Comparison of ENCODE assay signal across 10 cellular contexts in the genomic region with DNA sequence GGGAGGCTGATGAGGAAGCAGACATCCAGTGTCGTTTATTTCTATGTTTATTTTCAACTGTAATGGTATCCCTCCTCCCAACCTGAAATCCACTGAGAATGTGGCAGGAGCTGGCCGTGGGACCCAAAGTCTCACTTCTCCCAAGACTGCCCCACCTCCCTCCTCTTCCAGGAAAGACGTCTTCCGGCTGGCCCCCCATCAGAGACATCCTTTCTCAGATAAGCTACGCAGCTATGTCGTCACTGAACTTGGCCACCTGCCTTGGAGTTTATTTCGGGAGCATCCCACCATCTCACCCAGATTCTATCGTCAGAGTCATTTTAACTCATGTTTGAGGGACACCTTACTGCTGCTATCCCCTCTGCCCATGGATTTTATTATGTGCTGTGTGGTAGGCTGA. TPM values are rescaled to one million over a fixed set of nuclear protein-coding genes. Genes with fewer than 3 reads are reported as not detected.
A peak's percentile ranks its signal among the peaks of the same experiment; 100 is the strongest.
DNase-seq lines count a peak whose midpoint lies in the region; ATAC-seq and TF ChIP-seq lines count a peak whose summit lies in the region.
"Had no signal": no experiment of that assay in that cellular context is flagged by ENCODE, and none has a peak within 500 bp of the region (broad histone marks: within the 10 kb centered on the region; RNA-seq: fewer than 3 reads in every experiment).

No MANE protein-coding gene starts in this region.

- peaks cover 39% of the 10 kb centered on the region for H3F3A ChIP-seq in neural progenitor cell (ENCODE audit: low read depth)

- no peak overlapping the region for H3K9ac ChIP-seq in neural progenitor cell

- H3K4me3 Mint-ChIP-seq in brain (peak overlapping the region in 3 of 5 experiments; percentile 1 to 54 (median 2)), neural progenitor cell (no peak overlapping the region), type B pancreatic cell (no peak overlapping the region)

- peaks cover 49% of the 10 kb centered on the region for H4K20me1 ChIP-seq in neural progenitor cell (ENCODE audit: low read depth)

- H3K27ac ChIP-seq in cardiac muscle cell (peak overlapping the region; percentile 56), neural progenitor cell (no peak overlapping the region)

- peaks cover 93% of the 10 kb centered on the region for H3K79me2 ChIP-seq in neural progenitor cell (ENCODE audit: low read depth)

- peak in 1 of 2 donors; percentile 90 for DNase-seq in cardiac muscle cell (ENCODE audit: low read depth in 1 of 2, low spot score in 1 of 2)
- no peak for DNase-seq in neural progenitor cell (ENCODE audit: low spot score)
- no peak for DNase-seq in type B pancreatic cell (ENCODE audit: extremely low spot score, unreplicated experiment)
- no peak for DNase-seq in NCI-H2227 treated with DMSO at 0.1 percent for 48 hours (lab: John Stamatoyannopoulos, UW)
- DNase-seq in NAMALWA (ENCODE audit: low spot score), result no peak
- DNase-seq: NCI-H345 had no signal

- no peaks in the 10 kb centered on the region for H3K27me3 ChIP-seq in cardiac muscle cell
- H3K27me3 ChIP-seq in neural progenitor cell, result no peaks in the 10 kb centered on the region

- H3K36me3 Mint-ChIP-seq in brain (peaks cover 30% of the 10 kb centered on the region), neural progenitor cell (peaks cover 9% of the 10 kb centered on the region), type B pancreatic cell (peaks cover 5% of the 10 kb centered on the region)

- H3K36me3 ChIP-seq in cardiac muscle cell, result no peaks in the 10 kb centered on the region
- no peaks in the 10 kb centered on the region for H3K36me3 ChIP-seq in neural progenitor cell

- H3K9me3 ChIP-seq in cardiac muscle cell (ENCODE audit: low read depth), result no peaks in the 10 kb centered on the region
- no peaks in the 10 kb centered on the region for H3K9me3 ChIP-seq in neural progenitor cell (ENCODE audit: low read depth)

- H3K4me1 Mint-ChIP-seq in brain (peaks cover 62% of the 10 kb centered on the region), neural progenitor cell (peaks cover 51% of the 10 kb centered on the region), type B pancreatic cell (ENCODE audit: unreplicated experiment) (peaks cover 42% of the 10 kb centered on the region)

- H3K27ac Mint-ChIP-seq in brain (peak overlapping the region; percentile 66 to 97 (median 90)), neural progenitor cell (peak overlapping the region; percentile 34), type B pancreatic cell (peak overlapping the region; percentile 3)

- no peaks in the 10 kb centered on the region for H3K27me3 Mint-ChIP-seq in brain
- H3K27me3 Mint-ChIP-seq in neural progenitor cell (ENCODE audit: insufficient read depth, low read depth), result no peaks in the 10 kb centered on the region
- H3K27me3 Mint-ChIP-seq in type B pancreatic cell, result no peaks in the 10 kb centered on the region

- H3K4me3 ChIP-seq in cardiac muscle cell, result no peak overlapping the region
- H3K4me3 ChIP-seq in neural progenitor cell, result no peak overlapping the region

- TF ChIP-seq CTCF in brain (conservative IDR thresholded peaks at IDR 0.05), result no peak
- TF ChIP-seq CTCF in cardiac muscle cell (IDR thresholded peaks at IDR 0.05; ENCODE audit: low read depth, low read length), result no peak
- TF ChIP-seq CTCF in neural progenitor cell (IDR thresholded peaks at IDR 0.05), result no peak
- no peak for TF ChIP-seq CTCF in type B pancreatic cell (conservative IDR thresholded peaks at IDR 0.05)

- no peak overlapping the region for H3K4me2 ChIP-seq in neural progenitor cell

- H3K4me1 ChIP-seq in cardiac muscle cell (ENCODE audit: low read depth) (peaks cover 30% of the 10 kb centered on the region), neural progenitor cell (peaks cover 41% of the 10 kb centered on the region)

- no peak overlapping the region for H2AFZ ChIP-seq in neural progenitor cell (replicated peaks)

- peaks cover 0 to 5% (median 0%) of the 10 kb centered on the region in 5 experiments for H3K9me3 Mint-ChIP-seq in brain
- no peaks in the 10 kb centered on the region for H3K9me3 Mint-ChIP-seq in neural progenitor cell
- no peaks in the 10 kb centered on the region for H3K9me3 Mint-ChIP-seq in type B pancreatic cell

- no peak for ATAC-seq in GM19351 (IDR thresholded peaks at IDR 0.05; ENCODE audit: unreplicated experiment)
- no peak for ATAC-seq in HG03565 (IDR thresholded peaks at IDR 0.05; ENCODE audit: unreplicated experiment)
- ATAC-seq: HCT116 had no signal

RNA-seq across cellular contexts. Expression of a gene that starts 13.9 kb away (rescaled TPM):
- polyA plus RNA-seq in brain (ENCODE audit: insufficient read depth, low read depth, low replicate concordance) (97.3 TPM), cardiac muscle cell (59.6 and 68.8 TPM in 2 replicates)
- total RNA-seq in cardiac muscle cell (65.7 and 70.3 TPM in 2 replicates), neural progenitor cell (ENCODE audit: low replicate concordance) (26.5 and 43.3 TPM in 2 replicates), type B pancreatic cell (ENCODE audit: low replicate concordance) (66.7 and 83.3 TPM in 2 replicates)

RNA-seq across cellular contexts. Expression of a gene that starts 57.1 kb away (rescaled TPM):
- polyA plus RNA-seq in brain (ENCODE audit: insufficient read depth, low read depth, low replicate concordance) (10.5 TPM), cardiac muscle cell (2.9 and 4.3 TPM in 2 replicates)
- total RNA-seq in cardiac muscle cell (3.6 and 4.1 TPM in 2 replicates), neural progenitor cell (ENCODE audit: low replicate concordance) (0.90 and 4.2 TPM in 2 replicates), type B pancreatic cell (ENCODE audit: low replicate concordance) (14.6 and 60.9 TPM in 2 replicates)

RNA-seq across cellular contexts. Expression of a gene that starts 58.3 kb away (rescaled TPM):
- 162 TPM for polyA plus RNA-seq in brain (ENCODE audit: insufficient read depth, low read depth, low replicate concordance)
- 198 and 262 TPM in 2 replicates for total RNA-seq in cardiac muscle cell
- 179 and 193 TPM in 2 replicates for polyA plus RNA-seq in cardiac muscle cell
- total RNA-seq in neural progenitor cell (ENCODE audit: low replicate concordance), result 106 and 205 TPM in 2 replicates
- 199 and 219 TPM in 2 replicates for total RNA-seq in type B pancreatic cell (ENCODE audit: low replicate concordance)

Comparison
In these comparisons a context has a peak if more than half of its experiments do, and no peak if none do; other contexts are left out.
1. H3K27ac Mint-ChIP-seq: peak in every context shown above with its lines; median percentile 90 in brain; 34 in neural progenitor cell; 3 in type B pancreatic cell.
2. H3K4me3 Mint-ChIP-seq: peak in brain (3 of 5); none in neural progenitor cell (single experiment) and type B pancreatic cell (single experiment).